In the genomic region with DNA sequence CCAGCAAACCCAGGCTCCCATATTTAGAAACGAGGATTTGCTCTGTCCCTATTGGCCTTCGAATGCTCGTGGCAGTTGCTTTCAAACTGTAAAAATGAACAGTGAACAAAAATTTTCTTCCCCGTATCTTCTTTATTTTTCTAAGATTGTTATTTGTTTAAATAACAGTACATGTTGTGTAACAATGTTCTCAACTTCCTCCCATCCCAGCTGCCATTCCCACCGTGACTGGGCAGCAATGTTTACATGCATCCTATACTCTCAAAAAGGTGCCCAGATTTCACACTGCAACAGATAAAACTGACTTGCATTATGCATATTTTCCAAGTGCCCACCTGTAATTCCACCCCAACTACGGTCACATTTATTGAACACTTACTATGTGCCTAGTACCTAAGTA, we compare ENCODE assay signal across 20 cellular contexts. TPM values are rescaled to one million over a fixed set of nuclear protein-coding genes. Genes with fewer than 3 reads are reported as not detected.
DNase-seq lines count a peak whose midpoint lies in the region; ATAC-seq and TF ChIP-seq lines count a peak whose summit lies in the region.
"Had no signal": no experiment of that assay in that cellular context is flagged by ENCODE, and none has a peak within 500 bp of the region (broad histone marks: within the 10 kb centered on the region; RNA-seq: fewer than 3 reads in every experiment).

No MANE protein-coding gene starts in this region.

- no peak overlapping the region for H3T11ph ChIP-seq in H9 (ENCODE audit: low read length)

- no peak overlapping the region for H2AFZ ChIP-seq in H9 (ENCODE audit: low read length)

- H3K79me2 ChIP-seq in H9 (ENCODE audit: insufficient read depth, low read length): no peaks in the 10 kb centered on the region

- no peak overlapping the region for H2BK15ac ChIP-seq in H9 (ENCODE audit: low read depth, low read length)

- H3K18ac ChIP-seq in H9 (ENCODE audit: insufficient read length, low read depth, low read length): no peak overlapping the region

- H3K27ac ChIP-seq in CD4-positive, alpha-beta T cell (ENCODE audit: low read depth, low read length): peak overlapping the region; percentile 33
- no peak overlapping the region for H3K27ac ChIP-seq in H9 (ENCODE audit: insufficient read length, low read depth, low read length)
- H3K27ac ChIP-seq: ovary had no signal

- H3K36me3 Mint-ChIP-seq in CD4-positive, alpha-beta T cell (ENCODE audit: low read depth): peaks cover 12% of the 10 kb centered on the region
- peaks cover 10% of the 10 kb centered on the region for H3K36me3 Mint-ChIP-seq in Caco-2 (ENCODE audit: insufficient read depth, unreplicated experiment)
- H3K36me3 Mint-ChIP-seq in activated naive CD8-positive, alpha-beta T cell treated with anti-CD3 and anti-CD28 coated beads, Interleukin-2, amount 50 U/mL, for 24 hours (ENCODE audit: low read depth): peaks cover 21% of the 10 kb centered on the region
- H3K36me3 Mint-ChIP-seq in natural killer cell: no peaks in the 10 kb centered on the region
- peaks cover 0 to 10% (median 4%) of the 10 kb centered on the region in 3 experiments; a peak in 3 of 7 replicates for H3K36me3 Mint-ChIP-seq in H9 (ENCODE audit: insufficient read depth in 1 of 3, low read depth in 3 of 3)

- no peaks in the 10 kb centered on the region for H3K9me3 Mint-ChIP-seq in CD4-positive, alpha-beta T cell
- H3K9me3 Mint-ChIP-seq in Caco-2 (ENCODE audit: unreplicated experiment): no peaks in the 10 kb centered on the region
- no peaks in the 10 kb centered on the region for H3K9me3 Mint-ChIP-seq in activated naive CD8-positive, alpha-beta T cell treated with anti-CD3 and anti-CD28 coated beads, Interleukin-2, amount 50 U/mL, for 24 hours
- H3K9me3 Mint-ChIP-seq in natural killer cell: no peaks in the 10 kb centered on the region
- no peaks in the 10 kb centered on the region for H3K9me3 Mint-ChIP-seq in H9

- H3K4me1 ChIP-seq in Caco-2: peaks cover 28% of the 10 kb centered on the region
- no peaks in the 10 kb centered on the region; the same call in 1 of the 2 replicates for H3K4me1 ChIP-seq in H9 (ENCODE audit: insufficient read depth, low read length)
- peaks cover 3% of the 10 kb centered on the region; the same call in 1 of the 2 replicates for H3K4me1 ChIP-seq in HAP-1

- no peak overlapping the region for H3K14ac ChIP-seq in H9 (ENCODE audit: insufficient read depth, low read length)

- H3K27me3 ChIP-seq in CD4-positive, alpha-beta T cell (ENCODE audit: control insufficient read depth, insufficient read depth, low read length): no peaks in the 10 kb centered on the region
- no peaks in the 10 kb centered on the region for H3K27me3 ChIP-seq in Caco-2 (replicated peaks; ENCODE audit: control insufficient read depth, insufficient read depth, low read length)
- H3K27me3 ChIP-seq in H9 (ENCODE audit: insufficient read depth, low read length): no peaks in the 10 kb centered on the region
- no peaks in the 10 kb centered on the region for H3K27me3 ChIP-seq in HAP-1 (ENCODE audit: low read depth)
- H3K27me3 ChIP-seq: ovary had no signal

- H3K27ac Mint-ChIP-seq in CD4-positive, alpha-beta T cell: peak overlapping the region; percentile 89
- H3K27ac Mint-ChIP-seq in Caco-2 (ENCODE audit: unreplicated experiment) (peak overlapping the region; percentile 16), natural killer cell (peak overlapping the region; percentile 82 to 91), H9 (no peak overlapping the region)
- peak overlapping the region; percentile 69 for H3K27ac Mint-ChIP-seq in activated naive CD8-positive, alpha-beta T cell treated with anti-CD3 and anti-CD28 coated beads, Interleukin-2, amount 50 U/mL, for 24 hours

- no peak for TF ChIP-seq CTCF in CD4-positive, alpha-beta T cell (IDR thresholded peaks at IDR 0.05)
- TF ChIP-seq CTCF in Caco-2 (IDR thresholded peaks at IDR 0.05; ENCODE audit: insufficient read depth in 1 of 2, low read depth in 1 of 2, low read length in 1 of 2, severe bottlenecking in 1 of 2, unreplicated experiment in 1 of 2): no peak
- no peak for TF ChIP-seq CTCF in natural killer cell (IDR thresholded peaks at IDR 0.05)
- no peak for TF ChIP-seq CTCF in H9 (conservative IDR thresholded peaks at IDR 0.05)

- H4K5ac ChIP-seq in H9 (ENCODE audit: insufficient read length, low read depth, low read length): no peak overlapping the region

- ATAC-seq in CD4-positive, alpha-beta T cell (ENCODE audit: poor library complexity): no peak
- no peak for ATAC-seq in activated naive CD8-positive, alpha-beta T cell treated with anti-CD3 and anti-CD28 coated beads, Interleukin-2, amount 50 U/mL, for 24 hours
- ATAC-seq in natural killer cell: no peak
- ATAC-seq in GM21619 (IDR thresholded peaks at IDR 0.05; ENCODE audit: unreplicated experiment): no peak
- ATAC-seq: sciatic nerve had no signal

- DNase-seq in CD4-positive, alpha-beta T cell: no peak
- DNase-seq in Caco-2 (no peak), natural killer cell (no peak), H9 (no peak), HAP-1 (ENCODE audit: low spot score in 2 of 2) (no peak)
- no peak for DNase-seq in activated naive CD8-positive, alpha-beta T cell treated with anti-CD3 and anti-CD28 coated beads, Interleukin-2, amount 50 U/mL, for 24 hours
- DNase-seq: AML-193; amygdala; caudate nucleus; effector memory CD4-positive, alpha-beta T cell; GDM1; head of caudate nucleus; KG1; MV-4-11; NCI-H187 treated with DMSO at 0.1 percent for 48 hours; NCI-H446 treated with DMSO at 0.1 percent for 48 hours; ovary; Right ventricle myocardium superior had no signal

- no peak overlapping the region for H3K9ac ChIP-seq in H9 (ENCODE audit: extremely low read depth, insufficient read length, low read length)

- intact Hi-C loops in CD4-positive, alpha-beta T cell (cut with DNase I, micrococcal nuclease): loop anchor here in 1 of 2 experiments (2.0 kb wide), 2 partner anchors 37 to 101 kb away; no protein-coding TSS in a partner anchor
- intact Hi-C loops in Caco-2 (cut with micrococcal nuclease; ENCODE audit: unreplicated experiment): loop anchor here (10.0 kb wide), 2 partner anchors 209 to 339 kb away; partner anchors contain the start of genes ARF6 and KLHDC2
- intact Hi-C loops in natural killer cell (cut with micrococcal nuclease): no loop called here

- H3K4me3 ChIP-seq in Caco-2 (ENCODE audit: low read depth, low read length) (no peak overlapping the region), HAP-1 (no peak overlapping the region)
- H3K4me3 ChIP-seq: ovary had no signal

- H3K23ac ChIP-seq in H9 (ENCODE audit: insufficient read length, low read depth, low read length): no peak overlapping the region

- no peaks in the 10 kb centered on the region for H4K20me1 ChIP-seq in H9 (ENCODE audit: control insufficient read depth, insufficient read depth, insufficient read length)

- H2BK20ac ChIP-seq in H9 (ENCODE audit: low read depth, low read length, poor library complexity, severe bottlenecking): no peak overlapping the region

- CTCF ChIA-PET in CD4-positive, alpha-beta T cell (lab: Charles Lee): interaction anchor here (1.2 to 2.4 kb wide), 7 partner anchors 41 to 251 kb away, joined by 4 to 10 read pairs (median 9); partner anchors contain the start of gene NEMF
- CTCF ChIA-PET in Caco-2 (lab: Charles Lee): no interaction called here

- H3K9me3 ChIP-seq in CD4-positive, alpha-beta T cell (ENCODE audit: control insufficient read depth, low read length): no peaks in the 10 kb centered on the region
- H3K9me3 ChIP-seq in Caco-2: no peaks in the 10 kb centered on the region
- no peaks in the 10 kb centered on the region for H3K9me3 ChIP-seq in H9 (ENCODE audit: control insufficient read depth, low read depth, low read length)
- H3K9me3 ChIP-seq in HAP-1: no peaks in the 10 kb centered on the region
- H3K9me3 ChIP-seq: ovary had no signal

- no peaks in the 10 kb centered on the region for H3K27me3 Mint-ChIP-seq in CD4-positive, alpha-beta T cell
- H3K27me3 Mint-ChIP-seq in Caco-2 (ENCODE audit: insufficient read depth, unreplicated experiment) (no peaks in the 10 kb centered on the region), natural killer cell (ENCODE audit: low read depth in 2 of 2) (no peaks in the 10 kb centered on the region), H9 (ENCODE audit: low read depth) (no peaks in the 10 kb centered on the region; the same call in 1 of the 2 replicates)
- no peaks in the 10 kb centered on the region for H3K27me3 Mint-ChIP-seq in activated naive CD8-positive, alpha-beta T cell treated with anti-CD3 and anti-CD28 coated beads, Interleukin-2, amount 50 U/mL, for 24 hours

- no peak overlapping the region for H4K91ac ChIP-seq in H9 (ENCODE audit: insufficient read length, low read depth, low read length)

- POLR2A ChIA-PET in CD4-positive, alpha-beta T cell (lab: Charles Lee): interaction anchor here (1.2 to 8.3 kb wide), 11 partner anchors 7 to 241 kb away, joined by 4 to 61 read pairs (median 12); partner anchors contain the start of gene ARF6
- POLR2A ChIA-PET in Caco-2 (lab: Charles Lee): no interaction called here

- H2BK12ac ChIP-seq in H9 (ENCODE audit: insufficient read length, low read depth, low read length): no peak overlapping the region

- H3K4me2 ChIP-seq in H9 (ENCODE audit: insufficient read depth, insufficient read length, low read length): no peak overlapping the region

- no peak overlapping the region for H2BK120ac ChIP-seq in H9 (ENCODE audit: low read depth, low read length, poor library complexity, severe bottlenecking)

- H4K8ac ChIP-seq in H9 (replicated peaks; ENCODE audit: insufficient read length, low read depth, low read length): no peak overlapping the region

- H3K4ac ChIP-seq in H9 (ENCODE audit: low read depth, low read length): no peak overlapping the region

- no peaks in the 10 kb centered on the region for H3K36me3 ChIP-seq in Caco-2 (ENCODE audit: control insufficient read depth, insufficient read depth, low read length)
- H3K36me3 ChIP-seq in HAP-1 (replicated peaks): peaks cover 5% of the 10 kb centered on the region
- H3K36me3 ChIP-seq: ovary had no signal

- no peaks in the 10 kb centered on the region for H3K23me2 ChIP-seq in H9 (ENCODE audit: insufficient read length, low read depth, low read length, poor library complexity, severe bottlenecking)

- WGBS in H9 (ENCODE audit: extremely low coverage, insufficient read length, low lambda C conversion rate): no CpG with 5 or more reads among the region's 6 CpGs

- H3K4me3 Mint-ChIP-seq in CD4-positive, alpha-beta T cell: peak overlapping the region; percentile 69
- no peak overlapping the region for H3K4me3 Mint-ChIP-seq in Caco-2 (ENCODE audit: unreplicated experiment)
- peak overlapping the region; percentile 62 for H3K4me3 Mint-ChIP-seq in activated naive CD8-positive, alpha-beta T cell treated with anti-CD3 and anti-CD28 coated beads, Interleukin-2, amount 50 U/mL, for 24 hours
- H3K4me3 Mint-ChIP-seq in natural killer cell: peak overlapping the region; percentile 70
- no peak overlapping the region for H3K4me3 Mint-ChIP-seq in H9

- H3K56ac ChIP-seq in H9 (ENCODE audit: insufficient read length, low read depth, low read length): no peak overlapping the region

- H3K79me1 ChIP-seq in H9 (ENCODE audit: insufficient read depth, low read depth, low read length, poor library complexity, severe bottlenecking): no peaks in the 10 kb centered on the region

- BruUV-seq in Caco-2 (replicated peaks; lab: Mats Ljungman, UMichigan): no TSS peak

- H2BK5ac ChIP-seq in H9 (ENCODE audit: insufficient read length, low read length): no peak overlapping the region

- H3K4me1 Mint-ChIP-seq in CD4-positive, alpha-beta T cell (ENCODE audit: low read depth): peaks cover 48% of the 10 kb centered on the region
- H3K4me1 Mint-ChIP-seq in Caco-2 (ENCODE audit: low read depth, unreplicated experiment) (peaks cover 6% of the 10 kb centered on the region), natural killer cell (peaks cover 15% of the 10 kb centered on the region in 2 donors), H9 (peaks cover 4 to 12% of the 10 kb centered on the region in 2 experiments; a peak in 2 of 4 replicates)
- H3K4me1 Mint-ChIP-seq in activated naive CD8-positive, alpha-beta T cell treated with anti-CD3 and anti-CD28 coated beads, Interleukin-2, amount 50 U/mL, for 24 hours: peaks cover 54% of the 10 kb centered on the region

- in situ Hi-C loops in HAP-1 (cut with MboI; ENCODE audit: low sequenced_read_pairs): loop anchor here (10.0 kb wide), 1 partner anchor 469 kb away; the partner anchor contains the start of gene DNAAF2

- H2AK5ac ChIP-seq in H9 (ENCODE audit: insufficient read length, low read length): no peak overlapping the region

RNA-seq across cellular contexts. Expression of gene VCPKMT, which starts 12.8 kb away (rescaled TPM):
- 10 to 100 TPM; 30.4 to 32.4 TPM for total RNA-seq in CD4-positive, alpha-beta T cell
- total RNA-seq in Caco-2 (2022) (9.7 TPM in 2 replicates), natural killer cell (10 to 100 TPM; 19.4 to 23.9 (median 21.8) TPM), H9 (2021) (13.5 and 13.7 TPM in 2 replicates)

Comparison
In these comparisons a context has a peak if more than half of its experiments do, and no peak if none do; other contexts are left out.
1. H3K27ac Mint-ChIP-seq: peak in CD4-positive, alpha-beta T cell (single experiment), Caco-2 (single experiment), activated naive CD8-positive, alpha-beta T cell treated with anti-CD3 and anti-CD28 coated beads, Interleukin-2, amount 50 U/mL, for 24 hours (single experiment) and natural killer cell (2 of 2); none in H9 (0 of 3).
2. H3K4me3 Mint-ChIP-seq: peak in CD4-positive, alpha-beta T cell (single experiment), activated naive CD8-positive, alpha-beta T cell treated with anti-CD3 and anti-CD28 coated beads, Interleukin-2, amount 50 U/mL, for 24 hours (single experiment) and natural killer cell (single experiment); none in Caco-2 (single experiment) and H9 (0 of 2).